ENCODE assay signal across 9 cellular contexts in genomic region chr4:1207603-1208265, GRCh38. TPM values are rescaled to one million over a fixed set of nuclear protein-coding genes. Genes with fewer than 3 reads are reported as not detected.
DNase-seq lines count a peak whose midpoint lies in the region; ATAC-seq and TF ChIP-seq lines count a peak whose summit lies in the region.
"Had no signal": no experiment of that assay in that cellular context is flagged by ENCODE, and none has a peak within 500 bp of the region (broad histone marks: within the 10 kb centered on the region; RNA-seq: fewer than 3 reads in every experiment).

No MANE protein-coding gene starts in this region.

- ATAC-seq in HG03520 (IDR thresholded peaks at IDR 0.05; ENCODE audit: unreplicated experiment): no peak

- TF ChIP-seq CTCF in fibroblast of villous mesenchyme (IDR thresholded peaks at IDR 0.05; ENCODE audit: insufficient read depth, low read depth, low read length): no peak

- DNase-seq in AG20443 (ENCODE audit: low spot score) (peak; percentile 90), NCI-H446 treated with DMSO at 0.1 percent for 48 hours (lab: John Stamatoyannopoulos, UW) (peak; percentile 55), fibroblast of villous mesenchyme (ENCODE audit: low read depth) (peak; percentile 91), nucleus accumbens (lab: John Stamatoyannopoulos, UW) (peak in 47 of 56 donors; percentile 20 to 84 (median 55)), DMS153 (lab: John Stamatoyannopoulos, UW) (no peak), kidney glomerular epithelial cell (lab: John Stamatoyannopoulos, UW) (no peak), A172 (ENCODE audit: low spot score) (no peak)
- DNase-seq: activated CD4-positive, alpha-beta T cell treated with anti-CD3 and anti-CD28 coated beads, Interleukin-2, amount 10 ng/mL, durations not matched to agents 7 days and 5 days had no signal

- H3K4me3 ChIP-seq in fibroblast of villous mesenchyme (ENCODE audit: low read depth, low read length): no peak overlapping the region

RNA-seq across cellular contexts. Expression of gene SPON2, which starts 35.4 kb away (rescaled TPM):
- 197 and 601 TPM in 2 replicates for total RNA-seq in fibroblast of villous mesenchyme
- 7.6 and 16.2 TPM in 2 replicates for total RNA-seq in A172 (2014; rRNA removed; shearing (Covaris generic))

RNA-seq across cellular contexts. Expression of gene CTBP1, which starts 41.2 kb away (rescaled TPM):
- 235 and 314 TPM in 2 replicates for total RNA-seq in fibroblast of villous mesenchyme
- 166 and 240 TPM in 2 replicates for total RNA-seq in A172 (2014; rRNA removed; shearing (Covaris generic))

Comparison
In these comparisons a context has a peak if more than half of its experiments do, and no peak if none do; other contexts are left out.
1. DNase-seq: peak in AG20443 (single experiment), NCI-H446 treated with DMSO at 0.1 percent for 48 hours (single experiment), fibroblast of villous mesenchyme (single experiment) and nucleus accumbens (47 of 56); none in DMS153 (single experiment), kidney glomerular epithelial cell (single experiment) and A172 (single experiment).
2. RNA of gene SPON2, which starts 35.4 kb away (total RNA-seq): 197 to 601 TPM in fibroblast of villous mesenchyme; 7.6 to 16.2 TPM in A172; every median in the first group is over 10 times any median in the second.